In the genomic region with DNA sequence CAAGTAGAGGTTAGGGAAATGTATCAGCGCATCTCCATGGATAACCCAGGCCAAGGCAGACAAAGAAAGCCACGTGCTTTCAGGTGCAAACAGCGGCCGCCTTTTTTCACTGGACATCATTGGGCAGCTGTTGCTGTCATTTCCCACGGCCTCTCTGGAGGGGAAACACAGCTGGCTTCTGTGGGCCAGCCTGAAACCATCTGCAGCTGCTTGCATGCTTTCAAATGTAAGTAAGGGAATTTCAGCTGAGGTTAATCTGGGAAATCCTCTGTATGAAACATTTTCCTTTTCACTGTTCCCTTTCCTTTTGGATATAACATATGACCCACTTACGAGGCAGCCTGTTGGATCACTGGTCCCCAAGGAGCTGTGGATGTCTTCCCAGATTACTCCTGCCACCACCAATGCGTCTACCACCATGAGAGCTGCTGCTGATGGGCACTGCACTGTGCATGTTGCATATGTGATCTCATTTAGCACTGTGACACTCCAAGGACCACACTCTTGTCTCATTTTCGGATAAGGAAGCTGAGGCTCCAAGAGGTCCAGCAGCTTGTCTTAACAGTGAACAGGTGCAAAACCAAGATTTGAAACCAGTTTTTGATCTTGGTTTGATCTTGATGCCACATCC, we compare ENCODE assay signal across 10 cellular contexts.
DNase-seq lines count a peak whose midpoint lies in the region; ATAC-seq and TF ChIP-seq lines count a peak whose summit lies in the region.
"Had no signal": no experiment of that assay in that cellular context is flagged by ENCODE, and none has a peak within 500 bp of the region (broad histone marks: within the 10 kb centered on the region; RNA-seq: fewer than 3 reads in every experiment).

No MANE protein-coding gene starts in this region.

- in situ Hi-C loops in transverse colon (cut with MboI; ENCODE audit: low pct_ligation_motif_present in 1 of 4, low pct_unique_long_range_greater_than_20kb in 1 of 4, low sequenced_read_pairs in 3 of 4): no loop called here

- H3K9me3 ChIP-seq in right atrium auricular region: no peaks in the 10 kb centered on the region
- no peaks in the 10 kb centered on the region for H3K9me3 ChIP-seq in transverse colon

- peaks cover 4 to 5% of the 10 kb centered on the region in 2 donors for H3K36me3 Mint-ChIP-seq in activated naive CD4-positive, alpha-beta T cell treated with anti-CD3 and anti-CD28 coated beads, Interleukin-2, amount 50 U/mL, for 72 hours

- no peak overlapping the region for H3K4me3 ChIP-seq in right atrium auricular region
- H3K4me3 ChIP-seq in transverse colon: no peak overlapping the region

- no peak overlapping the region for H3K27ac ChIP-seq in right atrium auricular region
- H3K27ac ChIP-seq in transverse colon: peak overlapping the region in 3 of 4 donors; percentile 14 to 60 (median 46)

- intact Hi-C loops in Right ventricle myocardium inferior (cut with DNase I): no loop called here
- intact Hi-C loops in transverse colon (cut with DNase I; ENCODE audit: low total_unique reads): no loop called here

- H3K27me3 ChIP-seq in right atrium auricular region (no peaks in the 10 kb centered on the region), transverse colon (no peaks in the 10 kb centered on the region)

- DNase-seq in Right ventricle myocardium inferior (ENCODE audit: missing footprints) (peak; percentile 62), right atrium auricular region (ENCODE audit: low spot score) (no peak), NCI-H69 (lab: John Stamatoyannopoulos, UW) (peak; percentile 30), transverse colon (peak; percentile 62), NCI-H2081 (lab: John Stamatoyannopoulos, UW) (no peak), NCI-H187 (lab: John Stamatoyannopoulos, UW) (no peak)
- DNase-seq in activated naive CD4-positive, alpha-beta T cell treated with anti-CD3 and anti-CD28 coated beads, Interleukin-2, amount 50 U/mL, for 72 hours (ENCODE audit: low spot score in 2 of 2): no peak

- H3K27ac Mint-ChIP-seq in activated naive CD4-positive, alpha-beta T cell treated with anti-CD3 and anti-CD28 coated beads, Interleukin-2, amount 50 U/mL, for 72 hours: peak overlapping the region in 1 of 2 donors; percentile 68
- H3K27ac Mint-ChIP-seq: activated T-helper 17 cell treated with anti-CD3 and anti-CD28 coated beads, Interleukin-2, amount 50 U/mL, for 72 hours had no signal

- no peak for TF ChIP-seq EP300 in transverse colon (IDR thresholded peaks at IDR 0.05; ENCODE audit: low read depth)

- WGBS in transverse colon (ENCODE audit: low coverage in 1 of 2), 2 donors: 70 to 85% methylated on average over 4 to 8 of the region's 8 CpGs

- TF ChIP-seq POLR2A in transverse colon (IDR thresholded peaks at IDR 0.05): no peak

- no peaks in the 10 kb centered on the region for H3K9me3 Mint-ChIP-seq in activated naive CD4-positive, alpha-beta T cell treated with anti-CD3 and anti-CD28 coated beads, Interleukin-2, amount 50 U/mL, for 72 hours
- H3K9me3 Mint-ChIP-seq: activated T-helper 17 cell treated with anti-CD3 and anti-CD28 coated beads, Interleukin-2, amount 50 U/mL, for 72 hours had no signal

- H3K36me3 ChIP-seq in right atrium auricular region: no peaks in the 10 kb centered on the region
- H3K36me3 ChIP-seq in transverse colon: no peaks in the 10 kb centered on the region

- ATAC-seq in Right ventricle myocardium inferior (no peak), HG02852 (IDR thresholded peaks at IDR 0.05; ENCODE audit: unreplicated experiment) (peak; percentile 81)
- ATAC-seq in activated naive CD4-positive, alpha-beta T cell treated with anti-CD3 and anti-CD28 coated beads, Interleukin-2, amount 50 U/mL, for 72 hours: no peak
- ATAC-seq: activated T-helper 17 cell treated with anti-CD3 and anti-CD28 coated beads, Interleukin-2, amount 50 U/mL, for 72 hours; Panc1 had no signal

- TF ChIP-seq CTCF in right atrium auricular region (IDR thresholded peaks at IDR 0.05) (no peak), transverse colon (IDR thresholded peaks at IDR 0.05) (no peak)

- H3K4me1 ChIP-seq in right atrium auricular region: peaks cover 0 to 69% of the 10 kb centered on the region in 2 donors
- peaks cover 0 to 33% (median 4%) of the 10 kb centered on the region in 4 donors for H3K4me1 ChIP-seq in transverse colon

Comparison
In these comparisons a context has a peak if more than half of its experiments do, and no peak if none do; other contexts are left out.
1. DNase-seq: peak in Right ventricle myocardium inferior (single experiment), NCI-H69 (single experiment) and transverse colon (single experiment); none in right atrium auricular region (single experiment), NCI-H2081 (0 of 2), NCI-H187 (0 of 2) and activated naive CD4-positive, alpha-beta T cell treated with anti-CD3 and anti-CD28 coated beads, Interleukin-2, amount 50 U/mL, for 72 hours (0 of 2).
2. H3K27ac ChIP-seq: peak in transverse colon (3 of 4); none in right atrium auricular region (0 of 2).